15 cellular contexts compared by ENCODE assay signal in the genomic region with DNA sequence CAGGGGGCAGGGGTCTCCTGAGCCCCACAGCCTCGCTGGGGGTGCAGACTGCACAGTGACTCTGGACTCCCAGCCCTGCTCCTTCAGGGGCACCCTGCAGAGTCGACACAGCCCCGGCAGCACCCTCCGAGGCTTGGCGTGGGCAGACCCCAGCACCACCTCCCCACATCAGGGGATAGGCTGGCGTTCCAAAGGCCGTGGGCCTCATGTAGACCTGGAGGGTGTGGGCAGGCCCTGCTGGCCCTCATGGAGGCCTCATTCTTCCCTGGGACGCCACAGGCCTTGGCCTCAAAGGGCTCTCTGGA.
"Had no signal": no experiment of that assay in that cellular context is flagged by ENCODE, and none has a peak within 500 bp of the region (broad histone marks: within the 10 kb centered on the region; RNA-seq: fewer than 3 reads in every experiment).

No MANE protein-coding gene starts in this region.

- H2AFZ ChIP-seq: neural progenitor cell had no signal

- H3K36me3 ChIP-seq: neural progenitor cell, pancreas had no signal

- H3K4me1 ChIP-seq: pancreas had no signal

- H3K4me3 ChIP-seq: esophagus squamous epithelium, heart right ventricle, left lung, neural progenitor cell, pancreas, skin epidermis, stomach had no signal

- H3K9ac ChIP-seq: neural progenitor cell had no signal

- H3K27me3 ChIP-seq: esophagus squamous epithelium, heart right ventricle, left lung, neural progenitor cell, pancreas, stomach had no signal

- ATAC-seq: activated CD8-positive, alpha-beta T cell treated with anti-CD3 and anti-CD28 coated beads, Interleukin-2, amount 10 ng/mL, durations not matched to agents 7 days and 5 days; heart right ventricle; left lung; pancreas; SK-N-SH treated with all-trans-retinoic acid at 6 μM for 48 hours had no signal

- H3K9me3 ChIP-seq: esophagus squamous epithelium, heart right ventricle, left lung, pancreas, stomach had no signal

- H3K27ac ChIP-seq: esophagus squamous epithelium, heart right ventricle, left lung, neural progenitor cell, pancreas, skin epidermis, stomach had no signal

- FAIRE-seq: islet of Langerhans, pancreas had no signal

- H3K4me2 ChIP-seq: neural progenitor cell had no signal

- DNase-seq: activated CD4-positive, CD25-positive, alpha-beta regulatory T cell treated with anti-CD3 and anti-CD28 coated beads, Interleukin-2, amount 50 U/mL, for 72 hours; activated CD8-positive, alpha-beta T cell treated with anti-CD3 and anti-CD28 coated beads, Interleukin-2, amount 10 ng/mL, durations not matched to agents 7 days and 5 days; amniotic stem cell; cerebellar nuclear complex; esophagus squamous epithelium; foreskin fibroblast; mesenchymal stem cell; stomach had no signal
